ENCODE assay signal across 14 cellular contexts in genomic region chrX:48471504-48471903, GRCh38. TPM values are rescaled to one million over a fixed set of nuclear protein-coding genes. Genes with fewer than 3 reads are reported as not detected.
DNase-seq lines count a peak whose midpoint lies in the region; FAIRE-seq and TF ChIP-seq lines count a peak whose summit lies in the region.
"Had no signal": no experiment of that assay in that cellular context is flagged by ENCODE, and none has a peak within 500 bp of the region (broad histone marks: within the 10 kb centered on the region; RNA-seq: fewer than 3 reads in every experiment).

No MANE protein-coding gene starts in this region.

- H3K36me3 ChIP-seq in bronchial epithelial cell (ENCODE audit: control insufficient read depth, insufficient read depth, low read length), result peaks cover 3% of the 10 kb centered on the region
- H3K36me3 ChIP-seq: MG63 had no signal

- H3K4me1 Mint-ChIP-seq in activated naive CD8-positive, alpha-beta T cell (ENCODE audit: low read depth), result peaks cover 16% of the 10 kb centered on the region
- peaks cover 16% of the 10 kb centered on the region for H3K4me1 Mint-ChIP-seq in activated naive CD8-positive, alpha-beta T cell treated with anti-CD3 and anti-CD28 coated beads for 36 hours
- peaks cover 30% of the 10 kb centered on the region for H3K4me1 Mint-ChIP-seq in neural crest cell

- FAIRE-seq in bronchial epithelial cell (lab: Jason Lieb, UNC), result no peak

- no peak overlapping the region for H3K27ac Mint-ChIP-seq in activated naive CD8-positive, alpha-beta T cell
- no peak overlapping the region for H3K27ac Mint-ChIP-seq in activated naive CD8-positive, alpha-beta T cell treated with anti-CD3 and anti-CD28 coated beads for 36 hours
- no peak overlapping the region for H3K27ac Mint-ChIP-seq in neural crest cell (ENCODE audit: unreplicated experiment)
- H3K27ac Mint-ChIP-seq: CD4-positive, CD25-positive, alpha-beta regulatory T cell; H9 had no signal

- H3K27me3 ChIP-seq in bronchial epithelial cell (ENCODE audit: control insufficient read depth, insufficient read depth, low read length), result no peaks in the 10 kb centered on the region
- H3K27me3 ChIP-seq: MG63 had no signal

- H3K36me3 Mint-ChIP-seq in activated naive CD8-positive, alpha-beta T cell, result no peaks in the 10 kb centered on the region
- peaks cover 21% of the 10 kb centered on the region for H3K36me3 Mint-ChIP-seq in activated naive CD8-positive, alpha-beta T cell treated with anti-CD3 and anti-CD28 coated beads for 36 hours
- peaks cover 3% of the 10 kb centered on the region for H3K36me3 Mint-ChIP-seq in neural crest cell (ENCODE audit: low read depth)
- H3K36me3 Mint-ChIP-seq: CD4-positive, CD25-positive, alpha-beta regulatory T cell had no signal

- no peaks in the 10 kb centered on the region for H3K27me3 Mint-ChIP-seq in activated naive CD8-positive, alpha-beta T cell
- H3K27me3 Mint-ChIP-seq in activated naive CD8-positive, alpha-beta T cell treated with anti-CD3 and anti-CD28 coated beads for 36 hours, result no peaks in the 10 kb centered on the region
- peaks cover 33% of the 10 kb centered on the region for H3K27me3 Mint-ChIP-seq in neural crest cell (ENCODE audit: low read depth)
- H3K27me3 Mint-ChIP-seq: CD4-positive, CD25-positive, alpha-beta regulatory T cell had no signal

- H3K4me3 Mint-ChIP-seq in activated naive CD8-positive, alpha-beta T cell, result peak overlapping the region; percentile 15
- no peak overlapping the region for H3K4me3 Mint-ChIP-seq in activated naive CD8-positive, alpha-beta T cell treated with anti-CD3 and anti-CD28 coated beads for 36 hours
- H3K4me3 Mint-ChIP-seq in neural crest cell, result peak overlapping the region; percentile 3

- no peak for DNase-seq in activated naive CD8-positive, alpha-beta T cell treated with anti-CD3 and anti-CD28 coated beads for 36 hours
- DNase-seq in ELF-1 (ENCODE audit: low read depth, low spot score), result peak; percentile 75
- peak; percentile 44 for DNase-seq in bronchial epithelial cell (ENCODE audit: low read depth)
- no peak for DNase-seq in neural crest cell (ENCODE audit: low read depth, low spot score)
- no peak for DNase-seq in stimulated activated CD4-positive, alpha-beta T cell treated with anti-CD3 and anti-CD28 coated beads, Interleukin-12 subunit alpha, Interleukin-12 subunit beta, amount 100 ng/mL, for 4 hours
- no peak for DNase-seq in activated CD4-positive, CD25-positive, alpha-beta regulatory T cell (lab: John Stamatoyannopoulos, UW)
- DNase-seq in AG08396 (ENCODE audit: low spot score), result no peak
- DNase-seq: ACHN; CD4-positive, CD25-positive, alpha-beta regulatory T cell; H9; MG63; NCI-H1092 treated with DMSO at 0.1 percent for 48 hours; NCI-H2227 treated with DMSO at 0.1 percent for 48 hours had no signal

- H3K4me3 ChIP-seq in bronchial epithelial cell (ENCODE audit: low read depth, low read length), result no peak overlapping the region
- H3K4me3 ChIP-seq: MG63 had no signal

- TF ChIP-seq CTCF in bronchial epithelial cell (IDR thresholded peaks at IDR 0.05; ENCODE audit: insufficient read depth, low read length, severe bottlenecking) (no peak), neural crest cell (conservative IDR thresholded peaks at IDR 0.05) (no peak)

- no peaks in the 10 kb centered on the region for H3K9me3 Mint-ChIP-seq in activated naive CD8-positive, alpha-beta T cell (ENCODE audit: low read depth)
- H3K9me3 Mint-ChIP-seq in activated naive CD8-positive, alpha-beta T cell treated with anti-CD3 and anti-CD28 coated beads for 36 hours, result no peaks in the 10 kb centered on the region
- H3K9me3 Mint-ChIP-seq in neural crest cell, result no peaks in the 10 kb centered on the region
- H3K9me3 Mint-ChIP-seq: CD4-positive, CD25-positive, alpha-beta regulatory T cell had no signal

RNA-seq across cellular contexts. Expression of gene SLC38A5, which starts 1.4 kb away (rescaled TPM):
- 100 to 1,000 TPM; 146 to 156 TPM for total RNA-seq in activated naive CD8-positive, alpha-beta T cell treated with anti-CD3 and anti-CD28 coated beads for 36 hours
- 134 and 348 TPM in 2 replicates for total RNA-seq in bronchial epithelial cell
- total RNA-seq in neural crest cell, result 6.5 and 8.8 TPM in 2 replicates

RNA-seq across cellular contexts. Expression of gene FTSJ1, which starts 4.5 kb away (rescaled TPM):
- 10 to 100 TPM; 98.7 to 98.8 TPM for total RNA-seq in activated naive CD8-positive, alpha-beta T cell treated with anti-CD3 and anti-CD28 coated beads for 36 hours
- 131 and 154 TPM in 2 replicates for total RNA-seq in bronchial epithelial cell
- 42.2 and 45.8 TPM in 2 replicates for total RNA-seq in neural crest cell

RNA-seq across cellular contexts. Expression of gene PORCN, which starts 37.3 kb away (rescaled TPM):
- total RNA-seq in activated naive CD8-positive, alpha-beta T cell treated with anti-CD3 and anti-CD28 coated beads for 36 hours, result 10 to 100 TPM; 11.0 to 11.9 TPM
- 33.4 and 46.2 TPM in 2 replicates for total RNA-seq in bronchial epithelial cell
- 13.0 and 14.2 TPM in 2 replicates for total RNA-seq in neural crest cell

RNA-seq across cellular contexts. Expression of gene EBP, which starts 50.1 kb away (rescaled TPM):
- 100 to 1,000 TPM; 165 to 169 TPM for total RNA-seq in activated naive CD8-positive, alpha-beta T cell treated with anti-CD3 and anti-CD28 coated beads for 36 hours
- 122 and 244 TPM in 2 replicates for total RNA-seq in bronchial epithelial cell
- 155 and 168 TPM in 2 replicates for total RNA-seq in neural crest cell

RNA-seq across cellular contexts. Expression of gene SSX4B, which starts 59.7 kb away (rescaled TPM):
- not detected for total RNA-seq in activated naive CD8-positive, alpha-beta T cell treated with anti-CD3 and anti-CD28 coated beads for 36 hours
- total RNA-seq in bronchial epithelial cell (not detected in 2 replicates), neural crest cell (not detected in 2 replicates)
- total RNA-seq: CD4-positive, CD25-positive, alpha-beta regulatory T cell; H9 had no signal

Comparison
In these comparisons a context has a peak if more than half of its experiments do, and no peak if none do; other contexts are left out.
1. DNase-seq: peak in ELF-1 (single experiment) and bronchial epithelial cell (single experiment); none in activated naive CD8-positive, alpha-beta T cell treated with anti-CD3 and anti-CD28 coated beads for 36 hours (single experiment), neural crest cell (single experiment), stimulated activated CD4-positive, alpha-beta T cell treated with anti-CD3 and anti-CD28 coated beads, Interleukin-12 subunit alpha, Interleukin-12 subunit beta, amount 100 ng/mL, for 4 hours (single experiment), activated CD4-positive, CD25-positive, alpha-beta regulatory T cell (0 of 4) and AG08396 (single experiment).
2. RNA of gene SLC38A5, which starts 1.4 kb away (total RNA-seq): 134 to 348 TPM in bronchial epithelial cell and 146 to 156 TPM in activated naive CD8-positive, alpha-beta T cell treated with anti-CD3 and anti-CD28 coated beads for 36 hours; 6.5 to 8.8 TPM in neural crest cell; every median in the first group is over 10 times any median in the second.